Comparison of ENCODE assay signal across 27 cellular contexts in genomic region chr10:6108072-6108471, GRCh38. TPM values are rescaled to one million over a fixed set of nuclear protein-coding genes. Genes with fewer than 3 reads are reported as not detected.
A peak's percentile ranks its signal among the peaks of the same experiment; 100 is the strongest.
DNase-seq lines count a peak whose midpoint lies in the region; ATAC-seq and TF ChIP-seq lines count a peak whose summit lies in the region.
"Had no signal": no experiment of that assay in that cellular context is flagged by ENCODE, and none has a peak within 500 bp of the region (broad histone marks: within the 10 kb centered on the region; RNA-seq: fewer than 3 reads in every experiment).

No MANE protein-coding gene starts in this region.

- H3K36me3 Mint-ChIP-seq in natural killer cell = peaks cover 36% of the 10 kb centered on the region
- H3K36me3 Mint-ChIP-seq in natural killer cell treated with Interleukin-12 subunit alpha and Interleukin-12 subunit beta and Interleukin-15 and Interleukin-18, amount 100 ng/mL, for 72 hours = peaks cover 60% of the 10 kb centered on the region
- peaks cover 21% of the 10 kb centered on the region for H3K36me3 Mint-ChIP-seq in T-helper 17 cell (ENCODE audit: low read depth)
- H3K36me3 Mint-ChIP-seq in stimulated activated effector memory CD8-positive, alpha-beta T cell treated with anti-CD3 and anti-CD28 coated beads, Interleukin-12 subunit alpha, Interleukin-12 subunit beta, amount 100 ng/mL, for 72 hours = peaks cover 100% of the 10 kb centered on the region

- H3K27me3 ChIP-seq in BE2C = no peaks in the 10 kb centered on the region
- H3K27me3 ChIP-seq: dorsolateral prefrontal cortex, MG63, uterus had no signal

- H3K4me1 ChIP-seq in BE2C = no peaks in the 10 kb centered on the region
- H3K4me1 ChIP-seq: uterus had no signal

- ATAC-seq in natural killer cell (no peak), T-helper 17 cell (no peak), GM18868 (IDR thresholded peaks at IDR 0.05; ENCODE audit: unreplicated experiment) (no peak)
- no peak for ATAC-seq in natural killer cell treated with Interleukin-12 subunit alpha and Interleukin-12 subunit beta and Interleukin-15 and Interleukin-18, amount 100 ng/mL, for 72 hours
- no peak for ATAC-seq in stimulated activated effector memory CD8-positive, alpha-beta T cell treated with anti-CD3 and anti-CD28 coated beads, Interleukin-12 subunit alpha, Interleukin-12 subunit beta, amount 100 ng/mL, for 72 hours
- ATAC-seq: left ventricle myocardium superior; stimulated activated naive CD8-positive, alpha-beta T cell treated with anti-CD3 and anti-CD28 coated beads, Interleukin-15, amount 100 ng/mL, for 72 hours had no signal

- H3K36me3 ChIP-seq in BE2C = peaks cover 77% of the 10 kb centered on the region
- H3K36me3 ChIP-seq: uterus had no signal

- no peaks in the 10 kb centered on the region for H3K9me3 Mint-ChIP-seq in natural killer cell
- H3K9me3 Mint-ChIP-seq in natural killer cell treated with Interleukin-12 subunit alpha and Interleukin-12 subunit beta and Interleukin-15 and Interleukin-18, amount 100 ng/mL, for 72 hours = no peaks in the 10 kb centered on the region
- H3K9me3 Mint-ChIP-seq in stimulated activated effector memory CD8-positive, alpha-beta T cell treated with anti-CD3 and anti-CD28 coated beads, Interleukin-12 subunit alpha, Interleukin-12 subunit beta, amount 100 ng/mL, for 72 hours = no peaks in the 10 kb centered on the region
- H3K9me3 Mint-ChIP-seq: brain; naive B cell; stimulated activated naive CD8-positive, alpha-beta T cell treated with anti-CD3 and anti-CD28 coated beads, Interleukin-15, amount 100 ng/mL, for 72 hours had no signal

- H3K27ac Mint-ChIP-seq in natural killer cell (peak overlapping the region; percentile 36 to 60), T-helper 17 cell (peak overlapping the region; percentile 95)
- peak overlapping the region in 1 of 2 donors; percentile 84 for H3K27ac Mint-ChIP-seq in natural killer cell treated with Interleukin-12 subunit alpha and Interleukin-12 subunit beta and Interleukin-15 and Interleukin-18, amount 100 ng/mL, for 72 hours
- peak overlapping the region; percentile 92 for H3K27ac Mint-ChIP-seq in stimulated activated effector memory CD8-positive, alpha-beta T cell treated with anti-CD3 and anti-CD28 coated beads, Interleukin-12 subunit alpha, Interleukin-12 subunit beta, amount 100 ng/mL, for 72 hours

- DNase-seq in natural killer cell = no peak
- no peak for DNase-seq in natural killer cell treated with Interleukin-12 subunit alpha and Interleukin-12 subunit beta and Interleukin-15 and Interleukin-18, amount 100 ng/mL, for 72 hours (ENCODE audit: low spot score)
- no peak for DNase-seq in T-helper 17 cell
- peak in 1 of 2 donors; percentile 32 for DNase-seq in stimulated activated effector memory CD8-positive, alpha-beta T cell treated with anti-CD3 and anti-CD28 coated beads, Interleukin-12 subunit alpha, Interleukin-12 subunit beta, amount 100 ng/mL, for 72 hours (ENCODE audit: low spot score in 2 of 2)
- no peak for DNase-seq in stimulated activated CD4-positive, alpha-beta T cell treated with anti-CD3 and anti-CD28 coated beads, Interleukin-4, amount 100 ng/mL, for 1 hour
- DNase-seq in BE2C = no peak
- DNase-seq: cerebellar nuclear complex; dorsolateral prefrontal cortex; KG1; left ventricle myocardium superior; MG63; naive B cell; NCI-H1105 treated with DMSO at 0.1 percent for 48 hours; NCI-H2081; NCI-H748 treated with DMSO at 0.1 percent for 48 hours; RPMI8226; stimulated activated naive CD8-positive, alpha-beta T cell treated with anti-CD3 and anti-CD28 coated beads, Interleukin-15, amount 100 ng/mL, for 72 hours; uterus had no signal

- H3K4me3 ChIP-seq in BE2C (ENCODE audit: low read depth, low read length) = no peak overlapping the region
- H3K4me3 ChIP-seq: dorsolateral prefrontal cortex, HAP-1, MG63, uterus had no signal

- H3K27me3 Mint-ChIP-seq in natural killer cell (ENCODE audit: low read depth in 2 of 2) = no peaks in the 10 kb centered on the region
- H3K27me3 Mint-ChIP-seq in natural killer cell treated with Interleukin-12 subunit alpha and Interleukin-12 subunit beta and Interleukin-15 and Interleukin-18, amount 100 ng/mL, for 72 hours = no peaks in the 10 kb centered on the region
- H3K27me3 Mint-ChIP-seq in T-helper 17 cell = no peaks in the 10 kb centered on the region
- H3K27me3 Mint-ChIP-seq: brain; naive B cell; stimulated activated naive CD8-positive, alpha-beta T cell treated with anti-CD3 and anti-CD28 coated beads, Interleukin-15, amount 100 ng/mL, for 72 hours had no signal

- peak overlapping the region; percentile 50 for H3K27ac ChIP-seq in cingulate gyrus (ENCODE audit: low read depth, low read length)
- H3K27ac ChIP-seq: C4-2B, uterus had no signal

- peaks cover 16 to 27% of the 10 kb centered on the region in 2 donors for H3K4me1 Mint-ChIP-seq in natural killer cell
- H3K4me1 Mint-ChIP-seq in natural killer cell treated with Interleukin-12 subunit alpha and Interleukin-12 subunit beta and Interleukin-15 and Interleukin-18, amount 100 ng/mL, for 72 hours (ENCODE audit: low read depth in 2 of 2) = peaks cover 20 to 32% of the 10 kb centered on the region in 2 donors
- peaks cover 46% of the 10 kb centered on the region for H3K4me1 Mint-ChIP-seq in T-helper 17 cell
- H3K4me1 Mint-ChIP-seq in stimulated activated effector memory CD8-positive, alpha-beta T cell treated with anti-CD3 and anti-CD28 coated beads, Interleukin-12 subunit alpha, Interleukin-12 subunit beta, amount 100 ng/mL, for 72 hours = peaks cover 48% of the 10 kb centered on the region

- no peaks in the 10 kb centered on the region for H3K9me3 ChIP-seq in T-helper 17 cell (ENCODE audit: control insufficient read depth, low read length, poor library complexity, severe bottlenecking)
- H3K9me3 ChIP-seq in BE2C = no peaks in the 10 kb centered on the region
- H3K9me3 ChIP-seq: HAP-1, MG63, uterus had no signal

- no peak for TF ChIP-seq CTCF in natural killer cell (IDR thresholded peaks at IDR 0.05)
- no peak for TF ChIP-seq CTCF in BE2C (IDR thresholded peaks at IDR 0.05; ENCODE audit: low read depth, low read length)

- intact Hi-C loops in natural killer cell (cut with micrococcal nuclease) = loop anchor here (10.0 kb wide), 1 partner anchor 97 kb away; the partner anchor contains the start of gene PFKFB3

- H3K4me3 Mint-ChIP-seq in natural killer cell (no peak overlapping the region), T-helper 17 cell (no peak overlapping the region)
- H3K4me3 Mint-ChIP-seq in natural killer cell treated with Interleukin-12 subunit alpha and Interleukin-12 subunit beta and Interleukin-15 and Interleukin-18, amount 100 ng/mL, for 72 hours = no peak overlapping the region
- H3K4me3 Mint-ChIP-seq in stimulated activated effector memory CD8-positive, alpha-beta T cell treated with anti-CD3 and anti-CD28 coated beads, Interleukin-12 subunit alpha, Interleukin-12 subunit beta, amount 100 ng/mL, for 72 hours = no peak overlapping the region
- H3K4me3 Mint-ChIP-seq: brain; naive B cell; stimulated activated naive CD8-positive, alpha-beta T cell treated with anti-CD3 and anti-CD28 coated beads, Interleukin-15, amount 100 ng/mL, for 72 hours had no signal

RNA-seq across cellular contexts. Expression of gene RBM17, which starts 19.2 kb away (rescaled TPM):
- 100 to 1,000 TPM; 120 to 147 (median 147) TPM for total RNA-seq in natural killer cell
- total RNA-seq in natural killer cell treated with Interleukin-12 subunit alpha and Interleukin-12 subunit beta and Interleukin-15 and Interleukin-18, amount 100 ng/mL, for 72 hours = 100 to 1,000 TPM; 195 to 294 TPM
- total RNA-seq in T-helper 17 cell = 100 to 1,000 TPM; 133 to 146 TPM
- 128 TPM for polyA plus RNA-seq in BE2C (2012; ENCODE audit: insufficient read depth, insufficient read length, low read depth)

RNA-seq across cellular contexts. Expression of gene IL2RA, which starts 45.9 kb away (rescaled TPM):
- total RNA-seq in natural killer cell (10 to 100 TPM in 1 of 3 donors, 1 to 10 TPM in 2; 3.4 to 11.2 (median 3.7) TPM), T-helper 17 cell (10 to 100 TPM; 51.7 to 59.2 TPM)
- total RNA-seq in natural killer cell treated with Interleukin-12 subunit alpha and Interleukin-12 subunit beta and Interleukin-15 and Interleukin-18, amount 100 ng/mL, for 72 hours = 1,000 to 10,000 TPM; 1,064 to 1,187 TPM
- not detected for polyA plus RNA-seq in BE2C (2012; ENCODE audit: insufficient read depth, insufficient read length, low read depth)
- total RNA-seq: endothelial cell of umbilical vein, HT1080, osteoblast, SK-MEL-5 had no signal
- polyA plus RNA-seq: endothelial cell of umbilical vein had no signal

Comparison
In these comparisons a context has a peak if more than half of its experiments do, and no peak if none do; other contexts are left out.
1. RNA of gene IL2RA, which starts 45.9 kb away (total RNA-seq): 1,064 to 1,187 TPM in natural killer cell treated with Interleukin-12 subunit alpha and Interleukin-12 subunit beta and Interleukin-15 and Interleukin-18, amount 100 ng/mL, for 72 hours; 51.7 to 59.2 TPM in T-helper 17 cell and 3.4 to 11.2 TPM in natural killer cell; every median in the first group is over 10 times any median in the second.